ENCODE assay signal across 1 cellular context in the genomic region with DNA sequence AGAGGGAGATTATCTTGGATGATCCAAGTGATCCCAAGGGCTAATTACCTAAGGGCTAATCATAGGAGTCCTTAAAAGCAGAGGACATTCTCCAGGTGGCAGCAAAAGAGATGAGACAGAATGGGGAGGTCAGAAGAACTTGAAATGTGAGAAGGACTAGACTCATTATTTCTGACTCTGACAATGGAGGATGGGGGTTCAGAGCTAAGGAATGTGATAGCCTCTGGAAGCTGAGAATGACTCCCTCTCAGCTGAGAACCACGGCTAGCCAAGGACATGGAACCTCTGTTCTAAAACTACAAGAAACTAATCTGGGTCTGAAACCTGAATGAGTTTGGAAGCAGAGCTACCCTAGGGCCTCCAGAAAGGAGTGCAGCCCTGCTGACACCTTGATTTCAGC.
TF ChIP-seq lines count a peak whose summit lies in the region.

No MANE protein-coding gene starts in this region.

TF ChIP-seq in IMR-90, 13 proteins besides CTCF, POLR2A, EP300 and RAD21 (continued from another document):
- TF ChIP-seq NFE2L2 (IDR thresholded peaks at IDR 0.05; ENCODE audit: low read depth, low read length), result no peak
- TF ChIP-seq MAFK (IDR thresholded peaks at IDR 0.05; ENCODE audit: low read depth, low read length), result no peak
- no peak for TF ChIP-seq SMC3 (IDR thresholded peaks at IDR 0.05; ENCODE audit: low read depth, low read length)
